ENCODE assay signal across 8 cellular contexts in the genomic region with DNA sequence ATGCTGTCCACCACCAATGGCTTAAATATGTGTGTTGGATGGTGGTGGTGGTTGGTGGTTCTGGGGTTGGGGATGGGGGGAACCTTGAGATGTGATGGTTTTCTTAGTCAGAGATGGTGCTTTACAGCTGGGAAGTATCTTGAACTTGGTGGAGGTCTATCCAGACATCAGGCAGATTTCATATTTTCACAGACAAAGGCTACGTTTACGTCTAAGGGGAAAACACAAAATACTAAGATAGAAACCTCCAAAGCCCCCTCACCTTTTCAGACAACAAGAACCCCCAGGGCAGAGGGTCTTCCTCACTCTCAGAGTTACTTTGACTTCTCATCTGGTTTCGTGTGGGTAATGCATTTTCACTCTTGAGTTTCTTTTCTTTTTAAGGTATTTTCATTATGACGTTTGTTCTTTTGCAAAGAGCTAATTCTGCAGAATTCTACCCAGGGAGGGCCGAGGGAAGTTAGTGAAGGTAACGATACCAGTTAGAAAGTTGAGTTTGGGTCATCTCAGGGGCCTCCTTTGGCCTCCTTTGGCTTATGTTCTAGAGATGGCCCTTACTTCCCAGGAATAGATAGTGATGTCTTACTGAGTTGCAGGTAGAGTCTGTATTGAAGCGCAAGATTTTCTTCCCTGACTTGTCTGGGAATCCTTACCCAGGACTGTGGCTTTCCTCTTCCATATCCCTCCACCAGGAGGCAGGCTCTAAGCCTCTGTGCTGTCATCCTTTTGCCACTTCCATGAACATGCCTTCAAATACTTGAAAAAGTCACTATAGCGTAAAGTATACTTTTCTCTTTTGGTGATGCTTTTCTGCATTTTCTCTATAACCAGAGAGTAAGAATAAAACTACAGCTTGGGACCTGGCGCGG. TPM values are rescaled to one million over a fixed set of nuclear protein-coding genes. Genes with fewer than 3 reads are reported as not detected.
DNase-seq lines count a peak whose midpoint lies in the region; ATAC-seq and TF ChIP-seq lines count a peak whose summit lies in the region.

No MANE protein-coding gene starts in this region.

- no peaks in the 10 kb centered on the region for H3K27me3 Mint-ChIP-seq in activated naive CD4-positive, alpha-beta T cell treated with anti-CD3 and anti-CD28 coated beads, Interleukin-2, amount 50 U/mL, for 24 hours
- H3K27me3 Mint-ChIP-seq in memory B cell, result no peaks in the 10 kb centered on the region

- peaks cover 95% of the 10 kb centered on the region for H3K4me1 Mint-ChIP-seq in activated naive CD4-positive, alpha-beta T cell treated with anti-CD3 and anti-CD28 coated beads, Interleukin-2, amount 50 U/mL, for 24 hours
- H3K4me1 Mint-ChIP-seq in memory B cell, result peaks cover 58% of the 10 kb centered on the region

- H3K27me3 ChIP-seq in WERI-Rb-1 (ENCODE audit: insufficient read depth, low read depth, severe bottlenecking), result no peaks in the 10 kb centered on the region

- peak overlapping the region; percentile 97 for H3K27ac Mint-ChIP-seq in activated naive CD4-positive, alpha-beta T cell treated with anti-CD3 and anti-CD28 coated beads, Interleukin-2, amount 50 U/mL, for 24 hours
- peak overlapping the region; percentile 82 for H3K27ac Mint-ChIP-seq in memory B cell

- no peaks in the 10 kb centered on the region for H3K36me3 ChIP-seq in WERI-Rb-1

- H3K4me3 ChIP-seq in WERI-Rb-1 (ENCODE audit: low read depth, low read length), result no peak overlapping the region

- peak; percentile 47 for TF ChIP-seq CTCF in WERI-Rb-1 (IDR thresholded peaks at IDR 0.05; ENCODE audit: low read depth, low read length)

- DNase-seq in activated naive CD4-positive, alpha-beta T cell (lab: John Stamatoyannopoulos, UW), result no peak
- DNase-seq in WERI-Rb-1 (no peak), memory B cell (ENCODE audit: low spot score in 2 of 2) (no peak), NCI-H2196 treated with DMSO at 0.1 percent for 48 hours (lab: John Stamatoyannopoulos, UW; ENCODE audit: unreplicated experiment) (no peak), mucosa of gallbladder (ENCODE audit: low spot score) (no peak)

- no peaks in the 10 kb centered on the region for H3K9me3 ChIP-seq in WERI-Rb-1 (ENCODE audit: severe bottlenecking)

- H3K36me3 Mint-ChIP-seq in activated naive CD4-positive, alpha-beta T cell treated with anti-CD3 and anti-CD28 coated beads, Interleukin-2, amount 50 U/mL, for 24 hours, result peaks cover 34% of the 10 kb centered on the region
- peaks cover 22% of the 10 kb centered on the region for H3K36me3 Mint-ChIP-seq in memory B cell

- ATAC-seq in HG02678 (IDR thresholded peaks at IDR 0.05; ENCODE audit: unreplicated experiment) (peak; percentile 64), memory B cell (ENCODE audit: low read depth) (no peak), GM19328 (IDR thresholded peaks at IDR 0.05; ENCODE audit: unreplicated experiment) (no peak)

- H3K27ac ChIP-seq in WERI-Rb-1, result no peak overlapping the region

- peaks cover 5% of the 10 kb centered on the region for H3K9me3 Mint-ChIP-seq in activated naive CD4-positive, alpha-beta T cell treated with anti-CD3 and anti-CD28 coated beads, Interleukin-2, amount 50 U/mL, for 24 hours
- H3K9me3 Mint-ChIP-seq in memory B cell, result peaks cover 3% of the 10 kb centered on the region

- H3K4me3 Mint-ChIP-seq in activated naive CD4-positive, alpha-beta T cell treated with anti-CD3 and anti-CD28 coated beads, Interleukin-2, amount 50 U/mL, for 24 hours, result peak overlapping the region; percentile 91
- H3K4me3 Mint-ChIP-seq in memory B cell, result peak overlapping the region; percentile 33

RNA-seq across cellular contexts. Expression of a gene that starts 31.9 kb away (rescaled TPM):
- total RNA-seq in mucosa of gallbladder, result 7.9 TPM
